ENCODE assay signal across 1 cellular context in genomic region chr4:178415925-178416324, GRCh38.
TF ChIP-seq lines count a peak whose summit lies in the region.

No MANE protein-coding gene starts in this region.

TF ChIP-seq in GM23338, 12 proteins besides CTCF, POLR2A, EP300 and RAD21 (continued from another document):
- TF ChIP-seq REST (IDR thresholded peaks at IDR 0.05; ENCODE audit: unreplicated experiment) (no peak), ZNF114 (CRISPR knock-in tag; IDR thresholded peaks at IDR 0.05) (no peak), JUNB (IDR thresholded peaks at IDR 0.05; ENCODE audit: unreplicated experiment) (no peak), ZNF331 (CRISPR knock-in tag; IDR thresholded peaks at IDR 0.05; ENCODE audit: low read depth) (no peak), ETS1 (IDR thresholded peaks at IDR 0.05) (no peak), POLR2AphosphoS5 (IDR thresholded peaks at IDR 0.05; ENCODE audit: low read depth) (no peak), EZH2 (IDR thresholded peaks at IDR 0.05; ENCODE audit: low read depth, unreplicated experiment) (no peak), NANOG (IDR thresholded peaks at IDR 0.05; ENCODE audit: borderline replicate concordance) (no peak), ZNF462 (CRISPR knock-in tag; IDR thresholded peaks at IDR 0.05) (no peak), CREB1 (CRISPR knock-in tag; IDR thresholded peaks at IDR 0.05; ENCODE audit: low read depth) (no peak)
